In genomic region chr5:138439537-138440225, GRCh38 we compare ENCODE assay signal across 1 cellular context.
A peak's percentile ranks its signal among the peaks of the same experiment; 100 is the strongest.
TF ChIP-seq lines count a peak whose summit lies in the region.

No MANE protein-coding gene starts in this region.

TF ChIP-seq in HepG2, 621 proteins besides CTCF, POLR2A, EP300 and RAD21 (continued from another document and continues in another):
- TF ChIP-seq ZNF687 (CRISPR knock-in tag; IDR thresholded peaks at IDR 0.05), result peak; percentile 72
- TF ChIP-seq HIC2 (CRISPR knock-in tag; IDR thresholded peaks at IDR 0.05; ENCODE audit: low read depth), result no peak
- no peak for TF ChIP-seq ZNF33A (CRISPR knock-in tag; IDR thresholded peaks at IDR 0.05; ENCODE audit: borderline replicate concordance)
- no peak for TF ChIP-seq GPBP1L1 (CRISPR knock-in tag; IDR thresholded peaks at IDR 0.05)
- TF ChIP-seq MBNL3 (CRISPR knock-in tag; conservative IDR thresholded peaks at IDR 0.05), result no peak
- 0 out of 2 replicates have a peak, but pooled peaks have one; percentile 29 for TF ChIP-seq NR0B2 (CRISPR knock-in tag; IDR thresholded peaks at IDR 0.05)
- no peak for TF ChIP-seq ZNF136 (CRISPR knock-in tag; IDR thresholded peaks at IDR 0.05; ENCODE audit: low read depth)
- TF ChIP-seq RERE (CRISPR knock-in tag; IDR thresholded peaks at IDR 0.05; ENCODE audit: low read depth), result no peak
- no peak for TF ChIP-seq ZNF143 (CRISPR knock-in tag; IDR thresholded peaks at IDR 0.05)
- no peak for TF ChIP-seq ZSCAN20 (CRISPR knock-in tag; IDR thresholded peaks at IDR 0.05; ENCODE audit: borderline replicate concordance)
- no peak for TF ChIP-seq ZNF280D (CRISPR knock-in tag; IDR thresholded peaks at IDR 0.05)
- TF ChIP-seq GABPB1 (CRISPR knock-in tag; IDR thresholded peaks at IDR 0.05), result 0 out of 2 replicates have a peak, but pooled peaks have one; percentile 23
- no peak for TF ChIP-seq ZNF292 (CRISPR knock-in tag; IDR thresholded peaks at IDR 0.05; ENCODE audit: borderline replicate concordance, low read depth)
- TF ChIP-seq MTA1 (CRISPR knock-in tag; IDR thresholded peaks at IDR 0.05; ENCODE audit: borderline replicate concordance), result no peak
- no peak for TF ChIP-seq ZNF225 (CRISPR knock-in tag; IDR thresholded peaks at IDR 0.05)
- no peak for TF ChIP-seq ZNF576 (CRISPR knock-in tag; IDR thresholded peaks at IDR 0.05)
- TF ChIP-seq ZFY (CRISPR knock-in tag; IDR thresholded peaks at IDR 0.05), result peak; percentile 18; the same call in 1 of the 2 replicates
- TF ChIP-seq ZFP36 (IDR thresholded peaks at IDR 0.05; ENCODE audit: borderline replicate concordance, low read depth, low read length, partially characterized antibody), result no peak
- TF ChIP-seq PREB (CRISPR knock-in tag; IDR thresholded peaks at IDR 0.05), result no peak
- no peak for TF ChIP-seq DRAP1 (CRISPR knock-in tag; IDR thresholded peaks at IDR 0.05)
- TF ChIP-seq ZBTB8A (CRISPR knock-in tag; IDR thresholded peaks at IDR 0.05; ENCODE audit: borderline replicate concordance, low read depth), result no peak
- TF ChIP-seq SUZ12 (IDR thresholded peaks at IDR 0.05; ENCODE audit: low read depth, low read length), result no peak
- TF ChIP-seq ZNF605 (CRISPR knock-in tag; IDR thresholded peaks at IDR 0.05), result peak; percentile 53; the same call in 1 of the 2 replicates
- TF ChIP-seq ZFAT (CRISPR knock-in tag; conservative IDR thresholded peaks at IDR 0.05), result no peak
- 0 out of 2 replicates have a peak, but pooled peaks have one; percentile 38 for TF ChIP-seq ZNF563 (CRISPR knock-in tag; IDR thresholded peaks at IDR 0.05)
- 0 out of 2 replicates have a peak, but pooled peaks have one; percentile 32 for TF ChIP-seq TGIF2 (CRISPR knock-in tag; IDR thresholded peaks at IDR 0.05)
- no peak for TF ChIP-seq GABPA (IDR thresholded peaks at IDR 0.05; ENCODE audit: low read depth, low read length)
- TF ChIP-seq GABPA (CRISPR knock-in tag; IDR thresholded peaks at IDR 0.05; ENCODE audit: low read depth), result no peak
- TF ChIP-seq NPAS2 (CRISPR knock-in tag; IDR thresholded peaks at IDR 0.05; ENCODE audit: borderline replicate concordance), result no peak
- no peak for TF ChIP-seq CREB1 (IDR thresholded peaks at IDR 0.05)
- no peak for TF ChIP-seq CREB1 (CRISPR knock-in tag; IDR thresholded peaks at IDR 0.05)
- TF ChIP-seq IRF1 (CRISPR knock-in tag; IDR thresholded peaks at IDR 0.05; ENCODE audit: low read depth), result no peak
- 0 out of 2 replicates have a peak, but pooled peaks have one; percentile 10 for TF ChIP-seq SALL1 (CRISPR knock-in tag; IDR thresholded peaks at IDR 0.05)
- no peak; the same call in 1 of the 2 replicates for TF ChIP-seq ZNF350 (CRISPR knock-in tag; IDR thresholded peaks at IDR 0.05; ENCODE audit: borderline replicate concordance, low read depth)
- TF ChIP-seq HNF1B (CRISPR knock-in tag; IDR thresholded peaks at IDR 0.05), result no peak
- 0 out of 2 replicates have a peak, but pooled peaks have one; percentile 35 for TF ChIP-seq PHF20 (CRISPR knock-in tag; IDR thresholded peaks at IDR 0.05)
- no peak for TF ChIP-seq XBP1 (CRISPR knock-in tag; IDR thresholded peaks at IDR 0.05)
- no peak for TF ChIP-seq ATAD3A (CRISPR knock-in tag; IDR thresholded peaks at IDR 0.05)
- no peak for TF ChIP-seq HHEX (CRISPR knock-in tag; IDR thresholded peaks at IDR 0.05)
- TF ChIP-seq ZNF431 (CRISPR knock-in tag; IDR thresholded peaks at IDR 0.05; ENCODE audit: borderline replicate concordance, low read depth), result 0 out of 2 replicates have a peak, but pooled peaks have one; percentile 37
